ENCODE assay signal across 17 cellular contexts in the genomic region with DNA sequence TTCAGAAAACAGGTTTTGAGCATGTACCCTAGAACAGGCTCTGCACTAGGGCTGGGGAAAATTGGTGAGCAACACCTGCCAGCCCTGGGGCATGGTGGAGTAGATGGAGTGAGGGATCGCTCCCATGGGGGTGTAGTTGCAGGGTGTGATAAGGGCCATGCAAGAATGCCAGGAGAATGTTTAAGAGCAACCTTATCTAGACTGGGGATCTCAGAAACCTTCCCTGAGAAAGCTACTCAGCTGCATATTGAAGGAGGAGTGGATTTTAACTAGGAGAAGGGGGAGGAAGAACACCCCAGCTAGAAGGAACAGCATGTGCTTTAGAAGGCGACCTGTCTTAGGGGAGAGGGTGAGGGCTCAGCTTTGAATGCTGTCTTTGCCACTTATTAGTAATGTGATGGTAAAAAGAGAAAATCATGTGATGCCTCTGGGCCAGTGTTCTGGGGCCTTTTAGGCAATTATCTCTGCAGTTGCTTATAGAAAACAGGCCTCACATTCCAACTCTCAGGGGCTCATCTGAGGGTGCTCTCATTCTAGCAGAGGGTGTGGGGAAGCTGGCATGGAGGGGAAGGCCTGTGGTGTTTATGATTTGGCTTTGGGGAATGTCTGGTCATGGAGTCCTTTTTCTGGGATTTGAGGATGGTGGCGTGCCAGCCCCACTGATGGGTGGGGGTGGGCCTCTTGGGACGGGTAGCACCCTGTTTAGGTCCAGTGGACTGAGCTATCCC.
"Had no signal": no experiment of that assay in that cellular context is flagged by ENCODE, and none has a peak within 500 bp of the region (broad histone marks: within the 10 kb centered on the region; RNA-seq: fewer than 3 reads in every experiment).

No MANE protein-coding gene starts in this region.

- H3K36me3 ChIP-seq: gastroesophageal sphincter, right lobe of liver had no signal

- H3K27me3 ChIP-seq: body of pancreas, gastroesophageal sphincter, right lobe of liver had no signal

- H3K27ac ChIP-seq: body of pancreas, right lobe of liver had no signal

- H3K4me3 Mint-ChIP-seq: activated naive CD4-positive, alpha-beta T cell treated with anti-CD3 and anti-CD28 coated beads, Interleukin-2, amount 10 ng/mL, durations not matched to agents 7 days and 5 days; central memory CD8-positive, alpha-beta T cell; naive thymus-derived CD8-positive, alpha-beta T cell; stimulated activated naive CD8-positive, alpha-beta T cell treated with anti-CD3 and anti-CD28 coated beads, Interleukin-15, Interleukin-2, amounts not matched to agents 100 ng/mL and 50 ng/mL, for 24 hours had no signal

- H3K9me3 ChIP-seq: body of pancreas, mucosa of descending colon, right lobe of liver had no signal

- ATAC-seq: body of pancreas; gastroesophageal sphincter; mucosa of descending colon; naive thymus-derived CD8-positive, alpha-beta T cell; right lobe of liver had no signal

- H3K4me1 Mint-ChIP-seq: activated naive CD4-positive, alpha-beta T cell treated with anti-CD3 and anti-CD28 coated beads, Interleukin-2, amount 10 ng/mL, durations not matched to agents 7 days and 5 days; central memory CD8-positive, alpha-beta T cell; naive thymus-derived CD8-positive, alpha-beta T cell had no signal

- FAIRE-seq: kidney had no signal

- H3K27ac Mint-ChIP-seq: activated naive CD4-positive, alpha-beta T cell treated with anti-CD3 and anti-CD28 coated beads, Interleukin-2, amount 10 ng/mL, durations not matched to agents 7 days and 5 days; activated T-helper 2 cell treated with anti-CD3 and anti-CD28 coated beads, Interferon-gamma antibody, Interleukin-2, Interleukin-4, amounts not matched to agents 10 μg/mL and 5 μg/mL and 100 μg/mL, durations not matched to agents 14 hours and 24 hours and 36 hours; naive thymus-derived CD8-positive, alpha-beta T cell; progenitor cell of endocrine pancreas; stimulated activated naive CD8-positive, alpha-beta T cell treated with anti-CD3 and anti-CD28 coated beads, Interleukin-15, Interleukin-2, amounts not matched to agents 100 ng/mL and 50 ng/mL, for 24 hours had no signal

- H3K36me3 Mint-ChIP-seq: activated naive CD4-positive, alpha-beta T cell treated with anti-CD3 and anti-CD28 coated beads, Interleukin-2, amount 10 ng/mL, durations not matched to agents 7 days and 5 days had no signal

- DNase-seq: activated CD4-positive, alpha-beta T cell treated with anti-CD3 and anti-CD28 coated beads, Interleukin-2, amount 50 U/mL, for 1 hour; activated CD4-positive, CD25-positive, alpha-beta regulatory T cell; activated naive CD4-positive, alpha-beta T cell treated with anti-CD3 and anti-CD28 coated beads, Interleukin-2, amount 10 ng/mL, durations not matched to agents 7 days and 5 days; amniotic stem cell; body of pancreas; cortex of kidney; effector CD8-positive, alpha-beta T cell; kidney; mucosa of descending colon; naive thymus-derived CD8-positive, alpha-beta T cell; right lobe of liver; stimulated activated CD4-positive, alpha-beta T cell treated with anti-CD3 and anti-CD28 coated beads, Interleukin-2, amount 100 ng/mL, for 48 hours had no signal

- H3K4me1 ChIP-seq: body of pancreas, right lobe of liver had no signal

- H3K4me3 ChIP-seq: body of pancreas, gastroesophageal sphincter, mucosa of descending colon, right lobe of liver had no signal

- H3K27me3 Mint-ChIP-seq: activated naive CD4-positive, alpha-beta T cell treated with anti-CD3 and anti-CD28 coated beads, Interleukin-2, amount 10 ng/mL, durations not matched to agents 7 days and 5 days; progenitor cell of endocrine pancreas; stimulated activated naive CD8-positive, alpha-beta T cell treated with anti-CD3 and anti-CD28 coated beads, Interleukin-15, Interleukin-2, amounts not matched to agents 100 ng/mL and 50 ng/mL, for 24 hours had no signal
